ENCODE assay signal across 24 cellular contexts in the genomic region with DNA sequence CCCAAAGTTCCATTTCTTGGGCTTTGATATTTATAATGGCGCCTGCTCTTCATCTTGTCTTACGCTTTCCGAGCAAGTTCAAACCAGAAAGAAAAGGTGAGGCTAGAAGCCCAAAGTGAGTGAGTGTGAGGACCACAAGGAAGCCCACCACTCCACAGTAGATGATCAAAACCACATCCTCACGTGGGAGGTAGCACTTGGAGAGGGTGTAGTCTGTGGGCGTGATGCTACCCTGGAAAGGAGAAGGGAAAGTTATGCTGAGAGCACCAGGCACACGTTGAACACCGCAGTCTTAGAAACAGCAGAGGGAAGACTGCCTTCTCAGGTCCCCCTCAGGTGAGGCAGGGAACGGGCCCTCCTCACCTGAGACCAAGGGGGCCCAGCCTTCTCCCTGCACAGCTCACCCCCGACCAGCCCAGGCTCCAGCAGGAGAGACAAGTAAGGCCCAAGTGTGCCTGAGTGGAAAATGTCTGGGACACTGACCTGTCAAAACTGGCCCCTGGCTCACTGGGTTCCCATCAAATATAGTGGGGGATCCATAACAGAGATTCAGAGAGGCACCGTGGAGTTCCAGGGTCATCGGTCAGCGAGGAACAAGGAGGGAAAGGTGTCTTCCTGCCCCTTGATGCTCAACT.
A peak's percentile ranks its signal among the peaks of the same experiment; 100 is the strongest.
DNase-seq lines count a peak whose midpoint lies in the region; ATAC-seq and TF ChIP-seq lines count a peak whose summit lies in the region.
"Had no signal": no experiment of that assay in that cellular context is flagged by ENCODE, and none has a peak within 500 bp of the region (broad histone marks: within the 10 kb centered on the region; RNA-seq: fewer than 3 reads in every experiment).

No MANE protein-coding gene starts in this region.

- H3K27ac ChIP-seq in OCI-LY3 (ENCODE audit: low read length), result peak overlapping the region; percentile 13
- H3K27ac ChIP-seq: cardiac muscle cell, foreskin keratinocyte, testis had no signal

- H3K4me1 ChIP-seq in OCI-LY3 (ENCODE audit: low read length), result peaks cover 56% of the 10 kb centered on the region
- H3K4me1 ChIP-seq: testis had no signal

- no peak overlapping the region for H3K9ac ChIP-seq in OCI-LY3 (ENCODE audit: low read length)

- H3K4me3 Mint-ChIP-seq in stimulated activated naive CD8-positive, alpha-beta T cell treated with anti-CD3 and anti-CD28 coated beads, Interleukin-15, Interleukin-2, amounts not matched to agents 100 ng/mL and 50 ng/mL, for 24 hours, result no peak overlapping the region
- H3K4me3 Mint-ChIP-seq: CD4-positive, alpha-beta T cell; T-cell had no signal

- no peaks in the 10 kb centered on the region for H3K27me3 Mint-ChIP-seq in stimulated activated naive CD8-positive, alpha-beta T cell treated with anti-CD3 and anti-CD28 coated beads, Interleukin-15, Interleukin-2, amounts not matched to agents 100 ng/mL and 50 ng/mL, for 24 hours
- H3K27me3 Mint-ChIP-seq: CD4-positive, alpha-beta T cell; T-cell had no signal

- DNase-seq in stimulated activated naive CD8-positive, alpha-beta T cell treated with anti-CD3 and anti-CD28 coated beads, Interleukin-15, Interleukin-2, amounts not matched to agents 100 U/mL and 50 U/mL, for 24 hours, result no peak
- DNase-seq in medulla oblongata (ENCODE audit: extremely low spot score) (peak; percentile 19), LoVo (ENCODE audit: low spot score) (no peak), NCI-H2227 (lab: John Stamatoyannopoulos, UW; ENCODE audit: unreplicated experiment) (no peak), HuH-7.5 (ENCODE audit: low spot score) (no peak), epidermal melanocyte (ENCODE audit: insufficient read length, low spot score) (no peak)
- DNase-seq: activated CD4-positive, alpha-beta T cell treated with anti-CD3 and anti-CD28 coated beads, Interleukin-2, amount 50 U/mL, for 1 hour; amniotic stem cell; CD4-positive, alpha-beta T cell; foreskin keratinocyte; GOT3; lower lobe of right lung; NCI-H1694; NCI-H2171 treated with DMSO at 0.1 percent for 48 hours; occipital lobe; PC-3; right cardiac atrium; SHP77 treated with DMSO at 0.1 percent for 48 hours; stimulated activated CD8-positive, alpha-beta memory T cell treated with anti-CD3 and anti-CD28 coated beads, Interleukin-4, amount 100 ng/mL, for 48 hours; T-cell; testis had no signal

- peaks cover 5% of the 10 kb centered on the region for H3K4me1 Mint-ChIP-seq in stimulated activated naive CD8-positive, alpha-beta T cell treated with anti-CD3 and anti-CD28 coated beads, Interleukin-15, Interleukin-2, amounts not matched to agents 100 ng/mL and 50 ng/mL, for 24 hours (ENCODE audit: low read depth)

- ATAC-seq in stimulated activated naive CD8-positive, alpha-beta T cell treated with anti-CD3 and anti-CD28 coated beads, Interleukin-15, Interleukin-2, amounts not matched to agents 100 U/mL and 50 U/mL, for 24 hours, result no peak
- ATAC-seq: foreskin keratinocyte, lower lobe of right lung, right cardiac atrium, T-cell had no signal

- H3K36me3 Mint-ChIP-seq in stimulated activated naive CD8-positive, alpha-beta T cell treated with anti-CD3 and anti-CD28 coated beads, Interleukin-15, Interleukin-2, amounts not matched to agents 100 ng/mL and 50 ng/mL, for 24 hours (ENCODE audit: low read depth), result peaks cover 44% of the 10 kb centered on the region

- peak overlapping the region; percentile 51 for H3K27ac Mint-ChIP-seq in stimulated activated naive CD8-positive, alpha-beta T cell treated with anti-CD3 and anti-CD28 coated beads, Interleukin-15, Interleukin-2, amounts not matched to agents 100 ng/mL and 50 ng/mL, for 24 hours
- H3K27ac Mint-ChIP-seq: CD4-positive, alpha-beta T cell; T-cell had no signal

- peaks cover 63% of the 10 kb centered on the region for H3K36me3 ChIP-seq in OCI-LY3 (replicated peaks; ENCODE audit: low read depth, low read length)

- H3K27me3 ChIP-seq in OCI-LY3 (ENCODE audit: low read depth, low read length), result no peaks in the 10 kb centered on the region
- H3K27me3 ChIP-seq: cardiac muscle cell, foreskin keratinocyte, testis had no signal

- H4K20me1 ChIP-seq in OCI-LY3 (ENCODE audit: insufficient read depth, low read length), result 0 out of 2 replicates have a peak, but pooled peaks cover 3% of the 10 kb centered on the region

- no peaks in the 10 kb centered on the region for H3K79me2 ChIP-seq in OCI-LY3 (ENCODE audit: low read length)

- no peaks in the 10 kb centered on the region for H3K9me3 ChIP-seq in OCI-LY3 (ENCODE audit: insufficient read depth, low read length)
- H3K9me3 ChIP-seq: lower lobe of right lung, testis had no signal

- H2AFZ ChIP-seq in OCI-LY3 (ENCODE audit: low read depth, low read length), result no peak overlapping the region

- H3K9me3 Mint-ChIP-seq in stimulated activated naive CD8-positive, alpha-beta T cell treated with anti-CD3 and anti-CD28 coated beads, Interleukin-15, Interleukin-2, amounts not matched to agents 100 ng/mL and 50 ng/mL, for 24 hours, result no peaks in the 10 kb centered on the region
- H3K9me3 Mint-ChIP-seq: CD4-positive, alpha-beta T cell; T-cell had no signal

- no peak for TF ChIP-seq CTCF in OCI-LY3 (IDR thresholded peaks at IDR 0.05; ENCODE audit: low read depth, low read length)

- no peak overlapping the region for H3K4me3 ChIP-seq in OCI-LY3 (ENCODE audit: low read length)
- H3K4me3 ChIP-seq: cardiac muscle cell, lower lobe of right lung, testis had no signal

- H3K4me2 ChIP-seq in OCI-LY3 (ENCODE audit: low read length), result peak overlapping the region; percentile 49
